ENCODE assay signal across 8 cellular contexts in the genomic region with DNA sequence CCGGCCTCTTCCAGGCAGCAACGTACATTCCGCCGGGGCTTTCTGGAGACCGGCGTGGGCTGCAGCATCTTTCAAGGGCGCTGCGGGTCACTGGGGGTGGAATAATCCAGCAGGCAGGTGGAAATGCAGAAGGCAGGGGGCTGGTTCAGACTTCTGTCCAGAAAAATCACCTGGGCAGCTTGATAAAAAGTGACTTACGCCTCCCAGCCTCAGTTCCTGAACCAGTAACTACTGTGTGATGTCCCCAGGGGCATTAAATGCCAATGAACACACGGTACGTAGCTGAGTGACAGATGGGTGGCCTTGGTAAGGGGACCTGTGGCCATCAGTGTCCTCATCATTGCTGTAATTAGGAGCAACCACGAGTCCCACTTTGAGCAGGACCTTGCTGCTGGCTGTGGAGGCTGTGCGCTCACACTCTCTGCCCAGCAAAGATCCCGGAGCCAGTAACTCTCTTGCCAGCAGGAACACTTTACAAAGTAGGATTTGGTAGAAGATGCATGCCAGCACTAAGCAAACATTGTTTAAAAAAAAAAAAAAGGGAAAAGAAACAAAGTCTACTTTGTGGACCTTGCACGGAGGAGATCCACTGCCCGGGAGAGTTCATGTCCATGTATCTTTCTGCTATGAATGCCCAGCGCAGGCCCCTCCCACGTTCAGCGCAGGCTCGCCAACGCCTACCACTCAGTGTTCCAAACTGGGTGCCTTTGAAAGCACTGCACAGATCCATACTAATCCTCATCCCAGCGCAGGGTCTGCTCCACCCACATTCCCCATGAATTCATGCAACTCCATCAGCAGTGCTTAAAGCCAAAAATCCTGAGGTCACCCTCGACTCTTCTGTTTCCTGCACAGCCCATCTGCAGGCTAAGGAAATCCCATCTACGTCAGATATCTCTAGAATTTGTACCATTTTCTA.
A peak's percentile ranks its signal among the peaks of the same experiment; 100 is the strongest.
DNase-seq lines count a peak whose midpoint lies in the region; ATAC-seq and FAIRE-seq lines count a peak whose summit lies in the region.

No MANE protein-coding gene starts in this region.

- ATAC-seq in right cardiac atrium (peak; percentile 51 to 65), sciatic nerve (peak; percentile 56), GM21723 (IDR thresholded peaks at IDR 0.05; ENCODE audit: unreplicated experiment) (no peak), GM19467 (IDR thresholded peaks at IDR 0.05; ENCODE audit: unreplicated experiment) (no peak)

- peak overlapping the region; percentile 63 for H3K27ac ChIP-seq in adipose tissue (ENCODE audit: low read depth, low read length)
- H3K27ac ChIP-seq in right cardiac atrium (ENCODE audit: low read length) = peak overlapping the region; percentile 68

- peak; percentile 38 for DNase-seq in CD1c-positive myeloid dendritic cell (ENCODE audit: extremely low spot score)
- DNase-seq in right cardiac atrium = peak; percentile 52 to 84 (median 70)
- DNase-seq in sciatic nerve (ENCODE audit: low spot score) = peak; percentile 58
- DNase-seq in iPS-NIHi11 (ENCODE audit: low spot score) = no peak
- no peak for DNase-seq in frontal cortex (ENCODE audit: low spot score in 2 of 2)

- 45 to 66% (median 45%) methylated on average over 24 of the region's 24 CpGs for WGBS in adipose tissue, 3 donors
- WGBS in right cardiac atrium = 64% methylated on average over 24 of the region's 24 CpGs

- no peaks in the 10 kb centered on the region for H3K9me3 ChIP-seq in right cardiac atrium (ENCODE audit: control insufficient read depth, low read length)

- FAIRE-seq in frontal cortex (lab: Jason Lieb, UNC) = no peak

- intact Hi-C loops in right cardiac atrium (cut with DNase I) (loop anchor here in 2 of 4 donors (10.0 kb wide), 4 partner anchors 71 to 731 kb away; no protein-coding TSS in a partner anchor), sciatic nerve (cut with DNase I) (no loop called here)

- no peaks in the 10 kb centered on the region for H3K27me3 ChIP-seq in right cardiac atrium (ENCODE audit: control insufficient read depth, insufficient read depth)

- H3K4me3 ChIP-seq in right cardiac atrium (ENCODE audit: low read length) = no peak overlapping the region

- H3K4me1 ChIP-seq in right cardiac atrium (ENCODE audit: control insufficient read depth, insufficient read depth, low read length) = peaks cover 24% of the 10 kb centered on the region

Comparison
In these comparisons a context has a peak if more than half of its experiments do, and no peak if none do; other contexts are left out.
1. DNase-seq: peak in CD1c-positive myeloid dendritic cell (single experiment), right cardiac atrium (3 of 3) and sciatic nerve (single experiment); none in iPS-NIHi11 (single experiment) and frontal cortex (0 of 2).
2. ATAC-seq: peak in right cardiac atrium (2 of 2) and sciatic nerve (single experiment); none in GM21723 (single experiment) and GM19467 (single experiment).